In genomic region chr2:10446631-10447030, GRCh38 we compare ENCODE assay signal across 8 cellular contexts. TPM values are rescaled to one million over a fixed set of nuclear protein-coding genes. Genes with fewer than 3 reads are reported as not detected.
DNase-seq lines count a peak whose midpoint lies in the region; ATAC-seq and TF ChIP-seq lines count a peak whose summit lies in the region.

No MANE protein-coding gene starts in this region.

- BruUV-seq in mammary epithelial cell (replicated peaks; lab: Mats Ljungman, UMichigan), result no TSS peak

- TF ChIP-seq CTCF in mammary epithelial cell (conservative IDR thresholded peaks at IDR 0.05 in 1 of 2, IDR thresholded peaks at IDR 0.05 in 1 of 2; ENCODE audit: extremely low read depth in 1 of 2, insufficient read depth in 1 of 2, low read depth in 1 of 2, low read length in 2 of 2), result no peak
- TF ChIP-seq CTCF in nephron progenitor cell (IDR thresholded peaks at IDR 0.05), result no peak
- TF ChIP-seq CTCF in left ventricle myocardium inferior (IDR thresholded peaks at IDR 0.05; ENCODE audit: borderline replicate concordance), result no peak

- peaks cover 35% of the 10 kb centered on the region for H3K4me1 ChIP-seq in CD4-positive, CD25-positive, alpha-beta regulatory T cell (ENCODE audit: control insufficient read depth, insufficient read depth, low read length, poor library complexity, severe bottlenecking)
- H3K4me1 ChIP-seq in mammary epithelial cell (ENCODE audit: insufficient read depth, low read length) (peaks cover 18% of the 10 kb centered on the region), left ventricle myocardium inferior (peaks cover 38% of the 10 kb centered on the region)

- peak overlapping the region; percentile 63 for H3K4me2 ChIP-seq in mammary epithelial cell (ENCODE audit: insufficient read depth, low read depth, low read length)

- H3K79me2 ChIP-seq in mammary epithelial cell (ENCODE audit: insufficient read depth, low read length), result peaks cover 39% of the 10 kb centered on the region

- H2AFZ ChIP-seq in mammary epithelial cell (ENCODE audit: low read depth, low read length), result no peak overlapping the region

- H3K27me3 Mint-ChIP-seq in CD4-positive, CD25-positive, alpha-beta regulatory T cell, result no peaks in the 10 kb centered on the region
- H3K27me3 Mint-ChIP-seq in nephron progenitor cell (ENCODE audit: low read depth, poor library complexity), result no peaks in the 10 kb centered on the region

- in situ Hi-C loops in mammary epithelial cell (cut with MboI; ENCODE audit: low sequenced_read_pairs in 2 of 2), result loop anchor here in 1 of 2 donors (10.0 kb wide), 1 partner anchor 228 kb away; no protein-coding TSS in a partner anchor

- CTCF ChIA-PET in mammary epithelial cell (lab: Charles Lee; ENCODE audit: low non-redundant PET), result no interaction called here

- H3K27me3 ChIP-seq in CD4-positive, CD25-positive, alpha-beta regulatory T cell (ENCODE audit: control insufficient read depth, insufficient read depth, low read length), result no peaks in the 10 kb centered on the region
- H3K27me3 ChIP-seq in mammary epithelial cell (ENCODE audit: insufficient read depth, low read length) (no peaks in the 10 kb centered on the region), left ventricle myocardium inferior (ENCODE audit: low read depth) (no peaks in the 10 kb centered on the region)

- no peaks in the 10 kb centered on the region for H3K9me3 Mint-ChIP-seq in CD4-positive, CD25-positive, alpha-beta regulatory T cell
- H3K9me3 Mint-ChIP-seq in nephron progenitor cell, result no peaks in the 10 kb centered on the region

- intact Hi-C loops in mammary epithelial cell (cut with micrococcal nuclease) (no loop called here), posterior vena cava (cut with DNase I) (no loop called here), left ventricle myocardium inferior (cut with micrococcal nuclease) (loop anchor here (10.0 kb wide), 1 partner anchor 218 kb away; no protein-coding TSS in a partner anchor)

- H4K20me1 ChIP-seq in mammary epithelial cell (ENCODE audit: insufficient read depth, low read length), result peaks cover 3% of the 10 kb centered on the region

- H3K36me3 Mint-ChIP-seq in CD4-positive, CD25-positive, alpha-beta regulatory T cell, result peaks cover 24% of the 10 kb centered on the region
- H3K36me3 Mint-ChIP-seq in nephron progenitor cell (ENCODE audit: low read depth), result peaks cover 32% of the 10 kb centered on the region

- peaks cover 4 to 56% (median 41%) of the 10 kb centered on the region in 4 donors for H3K4me1 Mint-ChIP-seq in CD4-positive, CD25-positive, alpha-beta regulatory T cell
- peaks cover 44% of the 10 kb centered on the region for H3K4me1 Mint-ChIP-seq in nephron progenitor cell

- H3K27ac ChIP-seq in CD4-positive, CD25-positive, alpha-beta regulatory T cell (ENCODE audit: insufficient read depth, low read length, poor library complexity, severe bottlenecking), result peak overlapping the region; percentile 88
- H3K27ac ChIP-seq in KOPT-K1 (ENCODE audit: low read depth, low read length, poor library complexity, severe bottlenecking), result peak overlapping the region; percentile 74
- H3K27ac ChIP-seq in mammary epithelial cell (ENCODE audit: insufficient read depth, low read depth, low read length), result no peak overlapping the region
- H3K27ac ChIP-seq in left ventricle myocardium inferior (replicated peaks), result no peak overlapping the region

- dilution Hi-C loops in mammary epithelial cell (cut with HindIII; ENCODE audit: low sequenced_read_pairs), result loop anchor here (5.0 to 25.0 kb wide), 2 partner anchors 221 to 634 kb away; no protein-coding TSS in a partner anchor

- peak overlapping the region in 2 of 3 donors; percentile 26 to 51 for H3K27ac Mint-ChIP-seq in CD4-positive, CD25-positive, alpha-beta regulatory T cell
- H3K27ac Mint-ChIP-seq in nephron progenitor cell, result no peak overlapping the region

- no peak overlapping the region for H3K9ac ChIP-seq in mammary epithelial cell (ENCODE audit: insufficient read depth, low read length)

- 94% methylated on average over 6 of the region's 6 CpGs for WGBS in mammary epithelial cell (ENCODE audit: low coverage, missing lambda C conversion rate)

- H3K9me3 ChIP-seq in CD4-positive, CD25-positive, alpha-beta regulatory T cell (ENCODE audit: control insufficient read depth in 2 of 2, low read length in 2 of 2), result no peaks in the 10 kb centered on the region
- peaks cover 4% of the 10 kb centered on the region for H3K9me3 ChIP-seq in KOPT-K1 (ENCODE audit: insufficient read depth, low read length, poor library complexity, severe bottlenecking)
- H3K9me3 ChIP-seq in mammary epithelial cell (replicated peaks; ENCODE audit: insufficient read depth, low read length), result no peaks in the 10 kb centered on the region
- no peaks in the 10 kb centered on the region for H3K9me3 ChIP-seq in left ventricle myocardium inferior (replicated peaks)

- peaks cover 31% of the 10 kb centered on the region for H3K36me3 ChIP-seq in CD4-positive, CD25-positive, alpha-beta regulatory T cell (ENCODE audit: control insufficient read depth, insufficient read depth, low read length)
- peaks cover 48% of the 10 kb centered on the region for H3K36me3 ChIP-seq in KOPT-K1 (ENCODE audit: insufficient read depth, low read length)
- peaks cover 29% of the 10 kb centered on the region for H3K36me3 ChIP-seq in mammary epithelial cell (ENCODE audit: insufficient read depth, low read length)
- peaks cover 32% of the 10 kb centered on the region for H3K36me3 ChIP-seq in left ventricle myocardium inferior

- no peak for DNase-seq in CD4-positive, CD25-positive, alpha-beta regulatory T cell
- DNase-seq in mammary epithelial cell (no peak), nephron progenitor cell (no peak), amniotic stem cell (lab: John Stamatoyannopoulos, UW) (no peak), posterior vena cava (ENCODE audit: low spot score) (no peak), left ventricle myocardium inferior (no peak)
- no peak for DNase-seq in activated CD8-positive, alpha-beta memory T cell treated with anti-CD3 and anti-CD28 coated beads, Interleukin-2, amount 50 U/mL, for 4 hours

- peak overlapping the region; percentile 84 to 95 (median 89) for H3K4me3 Mint-ChIP-seq in CD4-positive, CD25-positive, alpha-beta regulatory T cell
- H3K4me3 Mint-ChIP-seq in nephron progenitor cell, result peak overlapping the region; percentile 90

- H3K4me3 ChIP-seq in CD4-positive, CD25-positive, alpha-beta regulatory T cell (ENCODE audit: low read depth, low read length), result peak overlapping the region; percentile 85
- H3K4me3 ChIP-seq in mammary epithelial cell (replicated peaks in 1 of 3; ENCODE audit: insufficient read depth in 1 of 3, low read depth in 2 of 3, low read length in 3 of 3) (peak overlapping the region; percentile 1 to 61 (median 46)), left ventricle myocardium inferior (no peak overlapping the region)

- no peak for ATAC-seq in CD4-positive, CD25-positive, alpha-beta regulatory T cell (ENCODE audit: low read depth in 2 of 2)

RNA-seq across cellular contexts. Expression of gene ODC1, which starts 1.5 kb away (rescaled TPM):
- total RNA-seq in CD4-positive, CD25-positive, alpha-beta regulatory T cell, result 105 TPM
- 100 to 1,000 TPM in 2 of 4 donors, 10 to 100 TPM in 2; 74.1 to 113 (median 92.6) TPM for polyA plus RNA-seq in CD4-positive, CD25-positive, alpha-beta regulatory T cell
- total RNA-seq in mammary epithelial cell, result 100 to 1,000 TPM in 1 of 2 donors, 10 to 100 TPM in 1; 64.0 to 161 TPM
- 253 TPM for polyA plus RNA-seq in mammary epithelial cell
- 493 TPM for polyA minus RNA-seq in mammary epithelial cell
- total RNA-seq in posterior vena cava, result 10 to 100 TPM; 51.7 to 67.6 TPM
- 41.7 TPM for total RNA-seq in left ventricle myocardium inferior

Comparison
In these comparisons a context has a peak if more than half of its experiments do, and no peak if none do; other contexts are left out.
1. H3K27ac ChIP-seq: peak in CD4-positive, CD25-positive, alpha-beta regulatory T cell (single experiment) and KOPT-K1 (single experiment); none in mammary epithelial cell (single experiment) and left ventricle myocardium inferior (single experiment).